In genomic region chr4:18180122-18180521, GRCh38 we compare ENCODE assay signal across 23 cellular contexts.
"Had no signal": no experiment of that assay in that cellular context is flagged by ENCODE, and none has a peak within 500 bp of the region (broad histone marks: within the 10 kb centered on the region; RNA-seq: fewer than 3 reads in every experiment).

No MANE protein-coding gene starts in this region.

- ATAC-seq: foreskin keratinocyte; gastroesophageal sphincter; heart left ventricle; left cardiac atrium; left lung; left ventricle myocardium superior; lower lobe of right lung; naive thymus-derived CD4-positive, alpha-beta T cell had no signal

- H3K4me2 ChIP-seq: hepatocyte had no signal

- H3K27ac ChIP-seq: coronary artery, dorsolateral prefrontal cortex, esophagus muscularis mucosa, foreskin keratinocyte, gastroesophageal sphincter, heart left ventricle, hepatocyte, left lung, lower lobe of right lung had no signal

- H2AFZ ChIP-seq: hepatocyte had no signal

- H3K36me3 Mint-ChIP-seq: immature natural killer cell, mesothelial cell of epicardium had no signal

- H3K79me2 ChIP-seq: hepatocyte had no signal

- H3K4me3 Mint-ChIP-seq: immature natural killer cell; mesothelial cell of epicardium; naive thymus-derived CD4-positive, alpha-beta T cell had no signal

- H3K9me3 Mint-ChIP-seq: mesothelial cell of epicardium had no signal

- H3K36me3 ChIP-seq: esophagus muscularis mucosa, gastroesophageal sphincter, heart left ventricle, left lung, lower lobe of right lung had no signal

- DNase-seq: dermis blood vessel endothelial cell; dorsolateral prefrontal cortex; effector CD4-positive, alpha-beta T cell; effector memory CD4-positive, alpha-beta T cell; heart left ventricle; hypothalamus; immature natural killer cell; left cardiac atrium; left lung; left ventricle myocardium superior; lower lobe of right lung; mesenchymal stem cell; naive thymus-derived CD4-positive, alpha-beta T cell had no signal

- H3K4me1 ChIP-seq: esophagus muscularis mucosa, foreskin keratinocyte, gastroesophageal sphincter, heart left ventricle, left lung, lower lobe of right lung had no signal

- H3K4me3 ChIP-seq: coronary artery, dorsolateral prefrontal cortex, esophagus muscularis mucosa, gastroesophageal sphincter, heart left ventricle, hepatocyte, left lung, lower lobe of right lung had no signal

- H3K27me3 ChIP-seq: esophagus muscularis mucosa, foreskin keratinocyte, gastroesophageal sphincter, heart left ventricle, hepatocyte, left lung had no signal

- FAIRE-seq: colon, endothelial cell of umbilical vein, frontal cortex, keratinocyte had no signal

- H3K4me1 Mint-ChIP-seq: immature natural killer cell; mesothelial cell of epicardium; naive thymus-derived CD4-positive, alpha-beta T cell had no signal

- H3K27ac Mint-ChIP-seq: immature natural killer cell; mesothelial cell of epicardium; naive thymus-derived CD4-positive, alpha-beta T cell had no signal
